Comparison of ENCODE assay signal across 1 cellular context in genomic region chr10:73874267-73875138, GRCh38.
A peak's percentile ranks its signal among the peaks of the same experiment; 100 is the strongest.
TF ChIP-seq lines count a peak whose summit lies in the region.

Gene CAMK2G, minus strand, starts transcription at chr10:73874555. Its CDS starts 94 bp downstream, at chr10:73874461.

TF ChIP-seq in K562, 482 proteins besides CTCF, POLR2A, EP300 and RAD21 (continued from another document and continues in another):
- TF ChIP-seq VEZF1 (CRISPR knock-in tag; IDR thresholded peaks at IDR 0.05) (peak; percentile 99), TSHZ1 (CRISPR knock-in tag; IDR thresholded peaks at IDR 0.05) (no peak), MYC (IDR thresholded peaks at IDR 0.05; ENCODE audit: low read depth, low read length) (peak; percentile 45), MYC (CRISPR knock-in tag; IDR thresholded peaks at IDR 0.05; ENCODE audit: borderline replicate concordance, low read depth) (peak; percentile 70; the same call in 1 of the 2 replicates), NONO (IDR thresholded peaks at IDR 0.05; ENCODE audit: low read depth in 2 of 2, low read length in 1 of 2) (peak in 1 of 2 experiments; percentile 52; a peak in 2 of 4 replicates), HMG20A (CRISPR knock-in tag; conservative IDR thresholded peaks at IDR 0.05) (no peak), ZNF354B (CRISPR knock-in tag; IDR thresholded peaks at IDR 0.05) (no peak), LCOR (CRISPR knock-in tag; IDR thresholded peaks at IDR 0.05) (no peak), EWSR1 (IDR thresholded peaks at IDR 0.05; ENCODE audit: borderline replicate concordance, low read depth, partially characterized antibody) (no peak), ESRRB (CRISPR knock-in tag; IDR thresholded peaks at IDR 0.05; ENCODE audit: borderline replicate concordance) (no peak), EHMT2 (IDR thresholded peaks at IDR 0.05) (no peak), KLF6 (CRISPR knock-in tag; IDR thresholded peaks at IDR 0.05; ENCODE audit: borderline replicate concordance) (no peak), MTA3 (IDR thresholded peaks at IDR 0.05; ENCODE audit: borderline replicate concordance) (0 out of 2 replicates have a peak, but pooled peaks have one; percentile 53), PBX2 (CRISPR knock-in tag; IDR thresholded peaks at IDR 0.05; ENCODE audit: low read depth) (no peak), PBX2 (tag; conservative IDR thresholded peaks at IDR 0.05; ENCODE audit: low read depth) (no peak), RBM22 (IDR thresholded peaks at IDR 0.05; ENCODE audit: low read depth, low read length, poor library complexity, severe bottlenecking) (no peak), MAX (CRISPR knock-in tag; IDR thresholded peaks at IDR 0.05) (peak; percentile 74), ZSCAN32 (CRISPR knock-in tag; IDR thresholded peaks at IDR 0.05) (peak; percentile 2; the same call in 1 of the 2 replicates), ZNF511 (CRISPR knock-in tag; IDR thresholded peaks at IDR 0.05) (no peak), ZNF311 (CRISPR knock-in tag; IDR thresholded peaks at IDR 0.05) (no peak), ARID2 (IDR thresholded peaks at IDR 0.05) (no peak), TAF1 (IDR thresholded peaks at IDR 0.05; ENCODE audit: control insufficient read depth, extremely low read depth, insufficient read depth, low read length, severe bottlenecking) (peak; percentile 65), THRAP3 (IDR thresholded peaks at IDR 0.05; ENCODE audit: borderline replicate concordance) (no peak), ZFPM2 (CRISPR knock-in tag; IDR thresholded peaks at IDR 0.05) (no peak), HNRNPH1 (optimal IDR thresholded peaks at IDR 0.05; ENCODE audit: low read depth, low read length) (no peak), PURB (CRISPR knock-in tag; IDR thresholded peaks at IDR 0.05; ENCODE audit: low read depth) (no peak), ZNF395 (CRISPR knock-in tag; IDR thresholded peaks at IDR 0.05) (0 out of 2 replicates have a peak, but pooled peaks have one; percentile 62), ZNF140 (CRISPR knock-in tag; IDR thresholded peaks at IDR 0.05) (no peak), CBX2 (IDR thresholded peaks at IDR 0.05; ENCODE audit: insufficient read depth, low read length, poor library complexity, severe bottlenecking) (no peak), PTBP1 (IDR thresholded peaks at IDR 0.05; ENCODE audit: low read depth, low read length) (no peak), TRIM28 (IDR thresholded peaks at IDR 0.05) (peak; percentile 87), COPS2 (conservative IDR thresholded peaks at IDR 0.05) (no peak), ZNF398 (CRISPR knock-in tag; IDR thresholded peaks at IDR 0.05) (no peak), ELF1 (tag; IDR thresholded peaks at IDR 0.05) (no peak), RFX5 (IDR thresholded peaks at IDR 0.05; ENCODE audit: low read depth, low read length) (no peak), SRF (CRISPR knock-in tag; IDR thresholded peaks at IDR 0.05) (no peak)
- TF ChIP-seq, protein P1, sequence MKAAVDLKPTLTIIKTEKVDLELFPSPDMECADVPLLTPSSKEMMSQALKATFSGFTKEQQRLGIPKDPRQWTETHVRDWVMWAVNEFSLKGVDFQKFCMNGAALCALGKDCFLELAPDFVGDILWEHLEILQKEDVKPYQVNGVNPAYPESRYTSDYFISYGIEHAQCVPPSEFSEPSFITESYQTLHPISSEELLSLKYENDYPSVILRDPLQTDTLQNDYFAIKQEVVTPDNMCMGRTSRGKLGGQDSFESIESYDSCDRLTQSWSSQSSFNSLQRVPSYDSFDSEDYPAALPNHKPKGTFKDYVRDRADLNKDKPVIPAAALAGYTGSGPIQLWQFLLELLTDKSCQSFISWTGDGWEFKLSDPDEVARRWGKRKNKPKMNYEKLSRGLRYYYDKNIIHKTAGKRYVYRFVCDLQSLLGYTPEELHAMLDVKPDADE (conservative IDR thresholded peaks at IDR 0.05; ENCODE audit: control insufficient read depth, low read depth, low read length) = peak; percentile 20; the same call in 1 of the 2 replicates
- TF ChIP-seq, protein P2, sequence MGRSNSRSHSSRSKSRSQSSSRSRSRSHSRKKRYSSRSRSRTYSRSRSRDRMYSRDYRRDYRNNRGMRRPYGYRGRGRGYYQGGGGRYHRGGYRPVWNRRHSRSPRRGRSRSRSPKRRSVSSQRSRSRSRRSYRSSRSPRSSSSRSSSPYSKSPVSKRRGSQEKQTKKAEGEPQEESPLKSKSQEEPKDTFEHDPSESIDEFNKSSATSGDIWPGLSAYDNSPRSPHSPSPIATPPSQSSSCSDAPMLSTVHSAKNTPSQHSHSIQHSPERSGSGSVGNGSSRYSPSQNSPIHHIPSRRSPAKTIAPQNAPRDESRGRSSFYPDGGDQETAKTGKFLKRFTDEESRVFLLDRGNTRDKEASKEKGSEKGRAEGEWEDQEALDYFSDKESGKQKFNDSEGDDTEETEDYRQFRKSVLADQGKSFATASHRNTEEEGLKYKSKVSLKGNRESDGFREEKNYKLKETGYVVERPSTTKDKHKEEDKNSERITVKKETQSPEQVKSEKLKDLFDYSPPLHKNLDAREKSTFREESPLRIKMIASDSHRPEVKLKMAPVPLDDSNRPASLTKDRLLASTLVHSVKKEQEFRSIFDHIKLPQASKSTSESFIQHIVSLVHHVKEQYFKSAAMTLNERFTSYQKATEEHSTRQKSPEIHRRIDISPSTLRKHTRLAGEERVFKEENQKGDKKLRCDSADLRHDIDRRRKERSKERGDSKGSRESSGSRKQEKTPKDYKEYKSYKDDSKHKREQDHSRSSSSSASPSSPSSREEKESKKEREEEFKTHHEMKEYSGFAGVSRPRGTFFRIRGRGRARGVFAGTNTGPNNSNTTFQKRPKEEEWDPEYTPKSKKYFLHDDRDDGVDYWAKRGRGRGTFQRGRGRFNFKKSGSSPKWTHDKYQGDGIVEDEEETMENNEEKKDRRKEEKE (IDR thresholded peaks at IDR 0.05; ENCODE audit: borderline replicate concordance in 1 of 2, control insufficient read depth in 1 of 2, low read depth in 2 of 2, low read length in 1 of 2) = no peak
- TF ChIP-seq, protein P3, sequence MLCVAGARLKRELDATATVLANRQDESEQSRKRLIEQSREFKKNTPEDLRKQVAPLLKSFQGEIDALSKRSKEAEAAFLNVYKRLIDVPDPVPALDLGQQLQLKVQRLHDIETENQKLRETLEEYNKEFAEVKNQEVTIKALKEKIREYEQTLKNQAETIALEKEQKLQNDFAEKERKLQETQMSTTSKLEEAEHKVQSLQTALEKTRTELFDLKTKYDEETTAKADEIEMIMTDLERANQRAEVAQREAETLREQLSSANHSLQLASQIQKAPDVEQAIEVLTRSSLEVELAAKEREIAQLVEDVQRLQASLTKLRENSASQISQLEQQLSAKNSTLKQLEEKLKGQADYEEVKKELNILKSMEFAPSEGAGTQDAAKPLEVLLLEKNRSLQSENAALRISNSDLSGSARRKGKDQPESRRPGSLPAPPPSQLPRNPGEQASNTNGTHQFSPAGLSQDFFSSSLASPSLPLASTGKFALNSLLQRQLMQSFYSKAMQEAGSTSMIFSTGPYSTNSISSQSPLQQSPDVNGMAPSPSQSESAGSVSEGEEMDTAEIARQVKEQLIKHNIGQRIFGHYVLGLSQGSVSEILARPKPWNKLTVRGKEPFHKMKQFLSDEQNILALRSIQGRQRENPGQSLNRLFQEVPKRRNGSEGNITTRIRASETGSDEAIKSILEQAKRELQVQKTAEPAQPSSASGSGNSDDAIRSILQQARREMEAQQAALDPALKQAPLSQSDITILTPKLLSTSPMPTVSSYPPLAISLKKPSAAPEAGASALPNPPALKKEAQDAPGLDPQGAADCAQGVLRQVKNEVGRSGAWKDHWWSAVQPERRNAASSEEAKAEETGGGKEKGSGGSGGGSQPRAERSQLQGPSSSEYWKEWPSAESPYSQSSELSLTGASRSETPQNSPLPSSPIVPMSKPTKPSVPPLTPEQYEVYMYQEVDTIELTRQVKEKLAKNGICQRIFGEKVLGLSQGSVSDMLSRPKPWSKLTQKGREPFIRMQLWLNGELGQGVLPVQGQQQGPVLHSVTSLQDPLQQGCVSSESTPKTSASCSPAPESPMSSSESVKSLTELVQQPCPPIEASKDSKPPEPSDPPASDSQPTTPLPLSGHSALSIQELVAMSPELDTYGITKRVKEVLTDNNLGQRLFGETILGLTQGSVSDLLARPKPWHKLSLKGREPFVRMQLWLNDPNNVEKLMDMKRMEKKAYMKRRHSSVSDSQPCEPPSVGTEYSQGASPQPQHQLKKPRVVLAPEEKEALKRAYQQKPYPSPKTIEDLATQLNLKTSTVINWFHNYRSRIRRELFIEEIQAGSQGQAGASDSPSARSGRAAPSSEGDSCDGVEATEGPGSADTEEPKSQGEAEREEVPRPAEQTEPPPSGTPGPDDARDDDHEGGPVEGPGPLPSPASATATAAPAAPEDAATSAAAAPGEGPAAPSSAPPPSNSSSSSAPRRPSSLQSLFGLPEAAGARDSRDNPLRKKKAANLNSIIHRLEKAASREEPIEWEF (CRISPR knock-in tag; IDR thresholded peaks at IDR 0.05) = no peak
